15 cellular contexts compared by ENCODE assay signal in the genomic region with DNA sequence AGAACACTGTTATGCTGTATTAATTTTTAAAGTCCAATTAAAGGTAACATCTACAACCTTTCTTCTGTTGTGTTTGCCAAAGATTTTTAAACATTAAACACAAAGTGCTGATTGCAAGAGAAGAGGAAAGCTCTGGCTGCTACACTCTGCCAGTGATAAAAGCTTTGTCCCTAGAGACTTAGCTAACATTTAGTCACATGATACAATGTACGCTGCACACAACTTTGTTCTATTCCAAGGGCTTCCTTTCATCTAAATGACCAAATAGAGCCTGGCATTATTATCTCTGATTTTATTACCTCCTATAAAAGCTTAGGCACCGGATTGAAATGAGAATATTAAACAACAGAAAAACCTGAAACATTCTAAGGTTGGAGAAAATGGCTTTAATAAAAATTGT.
DNase-seq lines count a peak whose midpoint lies in the region; ATAC-seq and TF ChIP-seq lines count a peak whose summit lies in the region.
"Had no signal": no experiment of that assay in that cellular context is flagged by ENCODE, and none has a peak within 500 bp of the region (broad histone marks: within the 10 kb centered on the region; RNA-seq: fewer than 3 reads in every experiment).

No MANE protein-coding gene starts in this region.

- peak; percentile 42 for ATAC-seq in activated B cell treated with CpG ODN at 0.5 μM for 24 hours (ENCODE audit: low read depth)
- no peak for ATAC-seq in effector memory CD8-positive, alpha-beta T cell (replicated peaks)
- ATAC-seq: body of pancreas; stimulated activated memory B cell treated with anti-CD40 and anti-IgM and Interleukin-4, amounts not matched to agents 10 μg/mL and 1 μg/mL and 100 μg/mL, for 72 hours had no signal

- CTCF ChIA-PET in activated B cell treated with CpG ODN at 0.5 μM for 24 hours (lab: Charles Lee): interaction anchor here (1.3 kb wide), 1 partner anchor 58 kb away, joined by 4 read pairs; no protein-coding TSS in a partner anchor

- POLR2A ChIA-PET in activated B cell treated with CpG ODN at 0.5 μM for 24 hours (lab: Charles Lee): no interaction called here

- no peaks in the 10 kb centered on the region for H3K27me3 Mint-ChIP-seq in activated B cell treated with CpG ODN at 0.5 μM for 24 hours
- no peaks in the 10 kb centered on the region for H3K27me3 Mint-ChIP-seq in mesothelial cell of epicardium (ENCODE audit: low read depth)
- H3K27me3 Mint-ChIP-seq in effector memory CD8-positive, alpha-beta T cell: no peaks in the 10 kb centered on the region
- H3K27me3 Mint-ChIP-seq: stimulated activated memory B cell treated with anti-CD40 and anti-IgM and Interleukin-4, amounts not matched to agents 10 μg/mL and 1 μg/mL and 100 μg/mL, for 72 hours had no signal

- in situ Hi-C loops in KBM-7 (cut with MboI; ENCODE audit: low pct_unique_long_range_greater_than_20kb, low sequenced_read_pairs): no loop called here

- H3K4me1 ChIP-seq in effector memory CD4-positive, alpha-beta T cell (ENCODE audit: control insufficient read depth, insufficient read depth, low read length, poor library complexity, severe bottlenecking): no peaks in the 10 kb centered on the region
- H3K4me1 ChIP-seq: upper lobe of left lung had no signal

- no peak overlapping the region for H3K4me3 Mint-ChIP-seq in activated B cell treated with CpG ODN at 0.5 μM for 24 hours
- no peak overlapping the region for H3K4me3 Mint-ChIP-seq in mesothelial cell of epicardium
- H3K4me3 Mint-ChIP-seq in effector memory CD8-positive, alpha-beta T cell: no peak overlapping the region
- H3K4me3 Mint-ChIP-seq: activated naive CD4-positive, alpha-beta T cell treated with anti-CD3 and anti-CD28 coated beads for 36 hours; endodermal cell; stimulated activated memory B cell treated with anti-CD40 and anti-IgM and Interleukin-4, amounts not matched to agents 10 μg/mL and 1 μg/mL and 100 μg/mL, for 72 hours had no signal

- H3K27ac Mint-ChIP-seq in activated B cell treated with CpG ODN at 0.5 μM for 24 hours (no peak overlapping the region), mesothelial cell of epicardium (peak overlapping the region; percentile 21)
- H3K27ac Mint-ChIP-seq in effector memory CD8-positive, alpha-beta T cell: no peak overlapping the region
- H3K27ac Mint-ChIP-seq: activated naive CD4-positive, alpha-beta T cell treated with anti-CD3 and anti-CD28 coated beads for 36 hours; endodermal cell; stimulated activated memory B cell treated with anti-CD40 and anti-IgM and Interleukin-4, amounts not matched to agents 10 μg/mL and 1 μg/mL and 100 μg/mL, for 72 hours had no signal

- DNase-seq in COR-L47 (lab: John Stamatoyannopoulos, UW): peak; percentile 11
- peak; percentile 71 for DNase-seq in NCI-H1092 treated with DMSO at 0.1 percent for 48 hours (lab: John Stamatoyannopoulos, UW)
- DNase-seq in activated B cell treated with CpG ODN at 0.5 μM for 24 hours: no peak
- DNase-seq in mesothelial cell of epicardium (ENCODE audit: low spot score in 2 of 2, unreplicated experiment in 2 of 2): no peak
- no peak for DNase-seq in effector memory CD4-positive, alpha-beta T cell
- DNase-seq in KBM-7: no peak
- no peak for DNase-seq in dorsolateral prefrontal cortex
- no peak for DNase-seq in effector memory CD8-positive, alpha-beta T cell
- DNase-seq: activated naive CD4-positive, alpha-beta T cell treated with anti-CD3 and anti-CD28 coated beads for 36 hours; body of pancreas; endodermal cell; NCI-H187 treated with DMSO at 0.1 percent for 48 hours; SK-N-SH; upper lobe of left lung had no signal

- no peak overlapping the region for H3K4me3 ChIP-seq in effector memory CD4-positive, alpha-beta T cell (ENCODE audit: insufficient read depth, low read depth, low read length, poor library complexity, severe bottlenecking)
- H3K4me3 ChIP-seq in dorsolateral prefrontal cortex: no peak overlapping the region
- H3K4me3 ChIP-seq: body of pancreas, upper lobe of left lung had no signal

- no peaks in the 10 kb centered on the region for H3K36me3 Mint-ChIP-seq in activated B cell treated with CpG ODN at 0.5 μM for 24 hours (ENCODE audit: low read depth)
- H3K36me3 Mint-ChIP-seq in mesothelial cell of epicardium: no peaks in the 10 kb centered on the region
- H3K36me3 Mint-ChIP-seq in effector memory CD8-positive, alpha-beta T cell (ENCODE audit: insufficient read depth): no peaks in the 10 kb centered on the region
- H3K36me3 Mint-ChIP-seq: stimulated activated memory B cell treated with anti-CD40 and anti-IgM and Interleukin-4, amounts not matched to agents 10 μg/mL and 1 μg/mL and 100 μg/mL, for 72 hours had no signal

- H3K9me3 Mint-ChIP-seq in activated B cell treated with CpG ODN at 0.5 μM for 24 hours (no peaks in the 10 kb centered on the region), mesothelial cell of epicardium (no peaks in the 10 kb centered on the region)
- H3K9me3 Mint-ChIP-seq in effector memory CD8-positive, alpha-beta T cell: peaks cover 0 to 2% of the 10 kb centered on the region in 2 donors
- H3K9me3 Mint-ChIP-seq: activated naive CD4-positive, alpha-beta T cell treated with anti-CD3 and anti-CD28 coated beads for 36 hours; endodermal cell; stimulated activated memory B cell treated with anti-CD40 and anti-IgM and Interleukin-4, amounts not matched to agents 10 μg/mL and 1 μg/mL and 100 μg/mL, for 72 hours had no signal

- no peak overlapping the region for H3K27ac ChIP-seq in effector memory CD4-positive, alpha-beta T cell (ENCODE audit: insufficient read depth, low read length, poor library complexity, severe bottlenecking)
- no peak overlapping the region for H3K27ac ChIP-seq in dorsolateral prefrontal cortex
- H3K27ac ChIP-seq: body of pancreas, upper lobe of left lung had no signal

- peaks cover 19% of the 10 kb centered on the region for H3K4me1 Mint-ChIP-seq in activated B cell treated with CpG ODN at 0.5 μM for 24 hours
- H3K4me1 Mint-ChIP-seq in mesothelial cell of epicardium: peaks cover 4% of the 10 kb centered on the region
- no peaks in the 10 kb centered on the region for H3K4me1 Mint-ChIP-seq in effector memory CD8-positive, alpha-beta T cell (ENCODE audit: low read depth in 2 of 2)

- intact Hi-C loops in activated B cell treated with CpG ODN at 0.5 μM for 24 hours (cut with micrococcal nuclease) (no loop called here), dorsolateral prefrontal cortex (cut with DNase I) (no loop called here)

- no peaks in the 10 kb centered on the region for H3K36me3 ChIP-seq in effector memory CD4-positive, alpha-beta T cell (ENCODE audit: control insufficient read depth, insufficient read depth, low read length)
- H3K36me3 ChIP-seq: upper lobe of left lung had no signal

- TF ChIP-seq CTCF in activated B cell treated with CpG ODN at 0.5 μM for 24 hours (IDR thresholded peaks at IDR 0.05) (no peak), mesothelial cell of epicardium (IDR thresholded peaks at IDR 0.05; ENCODE audit: unreplicated experiment) (no peak), dorsolateral prefrontal cortex (IDR thresholded peaks at IDR 0.05 in 54 of 56, conservative IDR thresholded peaks at IDR 0.05 in 2 of 56; ENCODE audit: low read depth in 1 of 56, partially characterized antibody in 56 of 56) (no peak)

- no peaks in the 10 kb centered on the region for H3K9me3 ChIP-seq in effector memory CD4-positive, alpha-beta T cell (ENCODE audit: control insufficient read depth, low read length)
- H3K9me3 ChIP-seq: body of pancreas, SK-N-SH, upper lobe of left lung had no signal

- no peaks in the 10 kb centered on the region for H3K27me3 ChIP-seq in effector memory CD4-positive, alpha-beta T cell (replicated peaks; ENCODE audit: control insufficient read depth, insufficient read depth, low read length, poor library complexity, severe bottlenecking)
- H3K27me3 ChIP-seq in dorsolateral prefrontal cortex: no peaks in the 10 kb centered on the region
- H3K27me3 ChIP-seq: body of pancreas, upper lobe of left lung had no signal

Comparison
In these comparisons a context has a peak if more than half of its experiments do, and no peak if none do; other contexts are left out.
1. DNase-seq: peak in COR-L47 (single experiment) and NCI-H1092 treated with DMSO at 0.1 percent for 48 hours (single experiment); none in activated B cell treated with CpG ODN at 0.5 μM for 24 hours (single experiment), mesothelial cell of epicardium (0 of 2), effector memory CD4-positive, alpha-beta T cell (0 of 3), KBM-7 (single experiment), dorsolateral prefrontal cortex (0 of 10) and effector memory CD8-positive, alpha-beta T cell (0 of 3).